In genomic region chr3:87225659-87226058, GRCh38 we compare ENCODE assay signal across 15 cellular contexts. TPM values are rescaled to one million over a fixed set of nuclear protein-coding genes. Genes with fewer than 3 reads are reported as not detected.
DNase-seq lines count a peak whose midpoint lies in the region; ATAC-seq and TF ChIP-seq lines count a peak whose summit lies in the region.
"Had no signal": no experiment of that assay in that cellular context is flagged by ENCODE, and none has a peak within 500 bp of the region (broad histone marks: within the 10 kb centered on the region; RNA-seq: fewer than 3 reads in every experiment).

No MANE protein-coding gene starts in this region.

- no peak overlapping the region for H2AFZ ChIP-seq in neural progenitor cell (replicated peaks)

- peaks cover 5% of the 10 kb centered on the region for H3K27me3 ChIP-seq in neural progenitor cell

- no peak for ATAC-seq in central memory CD8-positive, alpha-beta T cell (replicated peaks; ENCODE audit: extremely low read depth, poor library complexity, severe bottlenecking)
- ATAC-seq in GM21576 (IDR thresholded peaks at IDR 0.05; ENCODE audit: unreplicated experiment): no peak

- H3K4me2 ChIP-seq in neural progenitor cell: peak overlapping the region; percentile 88

- peaks cover 22% of the 10 kb centered on the region for H3K27me3 Mint-ChIP-seq in central memory CD8-positive, alpha-beta T cell
- H3K27me3 Mint-ChIP-seq in neural progenitor cell (ENCODE audit: insufficient read depth, low read depth): peaks cover 2% of the 10 kb centered on the region

- no peaks in the 10 kb centered on the region for H4K20me1 ChIP-seq in neural progenitor cell (ENCODE audit: low read depth)

- TF ChIP-seq CTCF in neural progenitor cell (IDR thresholded peaks at IDR 0.05): no peak

- no peak overlapping the region for H3K27ac ChIP-seq in neural progenitor cell

- no peaks in the 10 kb centered on the region for H3K36me3 ChIP-seq in neural progenitor cell

- no peak overlapping the region for H3K4me3 ChIP-seq in neural progenitor cell

- peaks cover 16% of the 10 kb centered on the region for H3K4me1 ChIP-seq in neural progenitor cell

- no peaks in the 10 kb centered on the region for H3K9me3 ChIP-seq in neural progenitor cell (ENCODE audit: low read depth)

- H3K4me1 Mint-ChIP-seq in central memory CD8-positive, alpha-beta T cell: peaks cover 28% of the 10 kb centered on the region
- peaks cover 15% of the 10 kb centered on the region for H3K4me1 Mint-ChIP-seq in neural progenitor cell

- DNase-seq in NCI-H1417 (lab: John Stamatoyannopoulos, UW) (peak in 2 of 3 experiments; percentile 27 to 76), NCI-H1417 treated with DMSO at 0.1 percent for 48 hours (lab: John Stamatoyannopoulos, UW) (no peak), NCI-H128 (lab: John Stamatoyannopoulos, UW; ENCODE audit: unreplicated experiment) (peak; percentile 48), neural progenitor cell (ENCODE audit: low spot score) (no peak), OCI-M1 (lab: John Stamatoyannopoulos, UW) (no peak)
- no peak for DNase-seq in central memory CD8-positive, alpha-beta T cell (ENCODE audit: low spot score in 2 of 2)
- DNase-seq in activated CD4-positive, alpha-beta T cell treated with anti-CD3 and anti-CD28 coated beads, Interleukin-2, amount 50 U/mL, for 48 hours: no peak
- DNase-seq: foreskin melanocyte; KG1; stimulated activated CD4-positive, alpha-beta T cell treated with anti-CD3 and anti-CD28 coated beads, Interleukin-4, amount 100 ng/mL, for 4 hours had no signal

- H3F3A ChIP-seq in neural progenitor cell (ENCODE audit: low read depth): peaks cover 7% of the 10 kb centered on the region

- H3K79me2 ChIP-seq in neural progenitor cell (ENCODE audit: low read depth): peaks cover 31% of the 10 kb centered on the region

- no peaks in the 10 kb centered on the region for H3K9me3 Mint-ChIP-seq in central memory CD8-positive, alpha-beta T cell
- no peaks in the 10 kb centered on the region for H3K9me3 Mint-ChIP-seq in neural progenitor cell

- peaks cover 9% of the 10 kb centered on the region for H3K36me3 Mint-ChIP-seq in central memory CD8-positive, alpha-beta T cell (ENCODE audit: insufficient read depth)
- H3K36me3 Mint-ChIP-seq in neural progenitor cell: no peaks in the 10 kb centered on the region

- H3K27ac Mint-ChIP-seq in central memory CD8-positive, alpha-beta T cell (ENCODE audit: low read depth): no peak overlapping the region
- no peak overlapping the region for H3K27ac Mint-ChIP-seq in neural progenitor cell

- H3K9ac ChIP-seq in neural progenitor cell: no peak overlapping the region

- H3K4me3 Mint-ChIP-seq in central memory CD8-positive, alpha-beta T cell: peak overlapping the region; percentile 99
- peak overlapping the region; percentile 66 for H3K4me3 Mint-ChIP-seq in neural progenitor cell

RNA-seq across cellular contexts. Expression of gene CHMP2B, which starts 1.4 kb away (rescaled TPM):
- total RNA-seq in neural progenitor cell (ENCODE audit: low replicate concordance): 34.5 and 62.4 TPM in 2 replicates

RNA-seq across cellular contexts. Expression of gene POU1F1, which starts 50.7 kb away (rescaled TPM):
- not detected in 2 replicates for total RNA-seq in neural progenitor cell (ENCODE audit: low replicate concordance)
- total RNA-seq: A172, bronchial epithelial cell, OCI-LY7, urinary bladder had no signal

Comparison
In these comparisons a context has a peak if more than half of its experiments do, and no peak if none do; other contexts are left out.
1. DNase-seq: peak in NCI-H1417 (2 of 3) and NCI-H128 (single experiment); none in NCI-H1417 treated with DMSO at 0.1 percent for 48 hours (single experiment), central memory CD8-positive, alpha-beta T cell (0 of 2), neural progenitor cell (single experiment), OCI-M1 (single experiment) and activated CD4-positive, alpha-beta T cell treated with anti-CD3 and anti-CD28 coated beads, Interleukin-2, amount 50 U/mL, for 48 hours (0 of 2).